Comparison of ENCODE assay signal across 1 cellular context in genomic region chr11:134670247-134670646, GRCh38.
TF ChIP-seq lines count a peak whose summit lies in the region.

No MANE protein-coding gene starts in this region.

TF ChIP-seq in H1, 55 proteins besides CTCF, POLR2A, EP300 and RAD21 (continued from another document):
- TF ChIP-seq CHD7 (IDR thresholded peaks at IDR 0.05; ENCODE audit: insufficient replicate concordance, low read length) (no peak), CBX5 (IDR thresholded peaks at IDR 0.05; ENCODE audit: low read depth, low read length) (no peak), HDAC2 (IDR thresholded peaks at IDR 0.05; ENCODE audit: borderline replicate concordance in 1 of 2, low read depth in 2 of 2, low read length in 2 of 2) (no peak)
